ENCODE assay signal across 1 cellular context in genomic region chr9:126985870-126986498, GRCh38.
TF ChIP-seq lines count a peak whose summit lies in the region.

No MANE protein-coding gene starts in this region.

TF ChIP-seq in GM12878, 131 proteins besides CTCF, POLR2A, EP300 and RAD21 (continued from another document):
- no peak for TF ChIP-seq USF1 (IDR thresholded peaks at IDR 0.05; ENCODE audit: borderline replicate concordance, extremely low read length, insufficient read depth, low read depth, low read length)
- peak; percentile 28; the same call in 1 of the 2 replicates for TF ChIP-seq SMC3 (IDR thresholded peaks at IDR 0.05; ENCODE audit: borderline replicate concordance, low read length)
- no peak for TF ChIP-seq ZNF592 (IDR thresholded peaks at IDR 0.05)
- TF ChIP-seq IRF5 (IDR thresholded peaks at IDR 0.05; ENCODE audit: borderline replicate concordance): peak; percentile 74; the same call in 1 of the 2 replicates
- 0 out of 2 replicates have a peak, but pooled peaks have one; percentile 43 for TF ChIP-seq YY1 (IDR thresholded peaks at IDR 0.05; ENCODE audit: low read depth, low read length)
- TF ChIP-seq SUZ12 (IDR thresholded peaks at IDR 0.05; ENCODE audit: unreplicated experiment): no peak
- peak; percentile 75; the same call in 1 of the 2 replicates for TF ChIP-seq BMI1 (IDR thresholded peaks at IDR 0.05; ENCODE audit: borderline replicate concordance)
- TF ChIP-seq BACH1 (IDR thresholded peaks at IDR 0.05; ENCODE audit: borderline replicate concordance): peak; percentile 70; the same call in 1 of the 2 replicates
- 0 out of 2 replicates have a peak, but pooled peaks have one; percentile 33 for TF ChIP-seq PML (IDR thresholded peaks at IDR 0.05; ENCODE audit: low read length)
- no peak for TF ChIP-seq SMAD5 (IDR thresholded peaks at IDR 0.05; ENCODE audit: low read depth)
- peak; percentile 64 for TF ChIP-seq MEF2B (IDR thresholded peaks at IDR 0.05; ENCODE audit: partially characterized antibody, poor library complexity, severe bottlenecking)
- TF ChIP-seq POLR2AphosphoS5 (IDR thresholded peaks at IDR 0.05; ENCODE audit: low read length): no peak
- no peak for TF ChIP-seq GABPA (IDR thresholded peaks at IDR 0.05; ENCODE audit: low read depth)
- no peak for TF ChIP-seq ZNF622 (IDR thresholded peaks at IDR 0.05)
- peak; percentile 94 for TF ChIP-seq ATF7 (IDR thresholded peaks at IDR 0.05; ENCODE audit: low read depth)
